15 cellular contexts compared by ENCODE assay signal in genomic region chr7:24905996-24906770, GRCh38.
DNase-seq lines count a peak whose midpoint lies in the region; ATAC-seq and TF ChIP-seq lines count a peak whose summit lies in the region.
"Had no signal": no experiment of that assay in that cellular context is flagged by ENCODE, and none has a peak within 500 bp of the region (broad histone marks: within the 10 kb centered on the region; RNA-seq: fewer than 3 reads in every experiment).

No MANE protein-coding gene starts in this region.

- H3K27me3 Mint-ChIP-seq in activated T-cell treated with anti-CD3 and anti-CD28 coated beads, Interleukin-2, amount 50 U/mL, for 4 hours (ENCODE audit: low read depth): no peaks in the 10 kb centered on the region
- no peaks in the 10 kb centered on the region for H3K27me3 Mint-ChIP-seq in activated naive CD8-positive, alpha-beta T cell treated with anti-CD3 and anti-CD28 coated beads, Interleukin-2, amount 50 U/mL, for 24 hours
- no peaks in the 10 kb centered on the region for H3K27me3 Mint-ChIP-seq in glutamatergic neuron (ENCODE audit: unreplicated experiment)
- H3K27me3 Mint-ChIP-seq: dendritic cell treated with granulocyte-macrophage colony-stimulating factor and Interleukin-4, amounts not matched to agents 40 ng/mL and 50 ng/mL, for 4 days had no signal

- WGBS in mesendoderm (ENCODE audit: extremely low coverage, insufficient coverage, low lambda C conversion rate): no CpG with 5 or more reads among the region's 4 CpGs
- 86 to 96% methylated on average over 2 to 4 of the region's 4 CpGs for WGBS in gastroesophageal sphincter (ENCODE audit: low coverage in 1 of 2), 2 donors

- H3K4me1 ChIP-seq in mesendoderm (ENCODE audit: control insufficient read depth, low read depth, low read length): peaks cover 4% of the 10 kb centered on the region
- no peaks in the 10 kb centered on the region for H3K4me1 ChIP-seq in gastroesophageal sphincter
- H3K4me1 ChIP-seq: uterus had no signal

- H3K18ac ChIP-seq in mesendoderm (ENCODE audit: low read length): no peak overlapping the region

- H3K27ac Mint-ChIP-seq in activated naive CD8-positive, alpha-beta T cell treated with anti-CD3 and anti-CD28 coated beads, Interleukin-2, amount 50 U/mL, for 24 hours: no peak overlapping the region
- no peak overlapping the region for H3K27ac Mint-ChIP-seq in glutamatergic neuron (ENCODE audit: unreplicated experiment)
- H3K27ac Mint-ChIP-seq: dendritic cell treated with granulocyte-macrophage colony-stimulating factor and Interleukin-4, amounts not matched to agents 40 ng/mL and 50 ng/mL, for 4 days had no signal

- H2AK5ac ChIP-seq in mesendoderm (ENCODE audit: low read length): no peak overlapping the region

- peaks cover 2% of the 10 kb centered on the region for H3K79me1 ChIP-seq in mesendoderm (ENCODE audit: low read length)

- H3K9me3 ChIP-seq in gastroesophageal sphincter: no peaks in the 10 kb centered on the region
- H3K9me3 ChIP-seq: adrenal gland, Peyer's patch, uterus had no signal

- no peak for DNase-seq in activated T-cell treated with anti-CD3 and anti-CD28 coated beads, Interleukin-2, amount 50 U/mL, for 4 hours
- DNase-seq in activated T-cell treated with anti-CD3 and anti-CD28 coated beads for 4 hours (no peak), M059J (ENCODE audit: low read depth) (peak; percentile 88), mesendoderm (peak; percentile 42), glutamatergic neuron (no peak)
- peak; percentile 42 for DNase-seq in activated naive CD8-positive, alpha-beta T cell treated with anti-CD3 and anti-CD28 coated beads, Interleukin-2, amount 50 U/mL, for 24 hours
- DNase-seq: ACHN; adrenal gland; NCI-H1105 treated with DMSO at 0.1 percent for 48 hours; Peyer's patch; stimulated activated naive CD4-positive, alpha-beta T cell; uterus had no signal

- H3K4me3 ChIP-seq in mesendoderm (ENCODE audit: low read length): no peak overlapping the region
- H3K4me3 ChIP-seq in gastroesophageal sphincter: no peak overlapping the region
- H3K4me3 ChIP-seq: adrenal gland, Peyer's patch, uterus had no signal

- H3K4ac ChIP-seq in mesendoderm (ENCODE audit: low read depth, low read length): no peak overlapping the region

- no peak overlapping the region for H3K9ac ChIP-seq in mesendoderm (ENCODE audit: low read length)

- H2BK5ac ChIP-seq in mesendoderm (ENCODE audit: low read length): no peak overlapping the region

- no peak overlapping the region for H4K8ac ChIP-seq in mesendoderm (ENCODE audit: low read depth, low read length)

- H3K4me1 Mint-ChIP-seq in activated T-cell treated with anti-CD3 and anti-CD28 coated beads, Interleukin-2, amount 50 U/mL, for 4 hours (ENCODE audit: low read depth): peaks cover 19% of the 10 kb centered on the region
- peaks cover 13% of the 10 kb centered on the region for H3K4me1 Mint-ChIP-seq in activated naive CD8-positive, alpha-beta T cell treated with anti-CD3 and anti-CD28 coated beads, Interleukin-2, amount 50 U/mL, for 24 hours
- peaks cover 4% of the 10 kb centered on the region for H3K4me1 Mint-ChIP-seq in glutamatergic neuron (ENCODE audit: low read depth, unreplicated experiment)

- TF ChIP-seq CTCF in gastroesophageal sphincter (IDR thresholded peaks at IDR 0.05) (no peak), glutamatergic neuron (IDR thresholded peaks at IDR 0.05; ENCODE audit: partially characterized antibody, unreplicated experiment) (no peak)

- H2BK15ac ChIP-seq in mesendoderm (replicated peaks; ENCODE audit: low read depth): no peak overlapping the region

- no peaks in the 10 kb centered on the region for H3K27me3 ChIP-seq in mesendoderm (ENCODE audit: insufficient read depth, low read length, poor library complexity)
- no peaks in the 10 kb centered on the region for H3K27me3 ChIP-seq in gastroesophageal sphincter
- H3K27me3 ChIP-seq: adrenal gland, Peyer's patch, uterus had no signal

- no peak overlapping the region for H3K56ac ChIP-seq in mesendoderm (ENCODE audit: low read length)

- H2BK120ac ChIP-seq in mesendoderm (ENCODE audit: low read depth, low read length): no peak overlapping the region

- H3K79me2 ChIP-seq in mesendoderm (ENCODE audit: control insufficient read depth, insufficient read depth, low read length): no peaks in the 10 kb centered on the region

- H3K9me3 Mint-ChIP-seq in activated T-cell treated with anti-CD3 and anti-CD28 coated beads, Interleukin-2, amount 50 U/mL, for 4 hours: no peaks in the 10 kb centered on the region
- peaks cover 4% of the 10 kb centered on the region for H3K9me3 Mint-ChIP-seq in activated naive CD8-positive, alpha-beta T cell treated with anti-CD3 and anti-CD28 coated beads, Interleukin-2, amount 50 U/mL, for 24 hours
- H3K9me3 Mint-ChIP-seq in glutamatergic neuron (ENCODE audit: unreplicated experiment): no peaks in the 10 kb centered on the region
- H3K9me3 Mint-ChIP-seq: dendritic cell treated with granulocyte-macrophage colony-stimulating factor and Interleukin-4, amounts not matched to agents 40 ng/mL and 50 ng/mL, for 4 days had no signal

- TF ChIP-seq POLR2A in gastroesophageal sphincter (IDR thresholded peaks at IDR 0.05): no peak

- TF ChIP-seq EP300 in gastroesophageal sphincter (IDR thresholded peaks at IDR 0.05): no peak

- H3K27ac ChIP-seq in mesendoderm (ENCODE audit: low read depth, low read length) (no peak overlapping the region), gastroesophageal sphincter (no peak overlapping the region)
- H3K27ac ChIP-seq: adrenal gland, uterus had no signal

- H3K4me2 ChIP-seq in mesendoderm (ENCODE audit: low read length): no peak overlapping the region

- H3K4me3 Mint-ChIP-seq in activated T-cell treated with anti-CD3 and anti-CD28 coated beads, Interleukin-2, amount 50 U/mL, for 4 hours: peak overlapping the region; percentile 51
- H3K4me3 Mint-ChIP-seq in activated naive CD8-positive, alpha-beta T cell treated with anti-CD3 and anti-CD28 coated beads, Interleukin-2, amount 50 U/mL, for 24 hours: no peak overlapping the region
- no peak overlapping the region for H3K4me3 Mint-ChIP-seq in glutamatergic neuron (ENCODE audit: unreplicated experiment)
- H3K4me3 Mint-ChIP-seq: dendritic cell treated with granulocyte-macrophage colony-stimulating factor and Interleukin-4, amounts not matched to agents 40 ng/mL and 50 ng/mL, for 4 days had no signal

- ATAC-seq in activated T-cell treated with anti-CD3 and anti-CD28 coated beads, Interleukin-2, amount 50 U/mL, for 4 hours: no peak
- peak; percentile 57 for ATAC-seq in activated naive CD8-positive, alpha-beta T cell treated with anti-CD3 and anti-CD28 coated beads, Interleukin-2, amount 50 U/mL, for 24 hours
- no peak for ATAC-seq in gastroesophageal sphincter
- no peak for ATAC-seq in GM18861 (IDR thresholded peaks at IDR 0.05; ENCODE audit: unreplicated experiment)

- peaks cover 10% of the 10 kb centered on the region for H3K36me3 Mint-ChIP-seq in activated T-cell treated with anti-CD3 and anti-CD28 coated beads, Interleukin-2, amount 50 U/mL, for 4 hours (ENCODE audit: insufficient read depth)
- H3K36me3 Mint-ChIP-seq in activated naive CD8-positive, alpha-beta T cell treated with anti-CD3 and anti-CD28 coated beads, Interleukin-2, amount 50 U/mL, for 24 hours (ENCODE audit: low read depth): peaks cover 27% of the 10 kb centered on the region
- H3K36me3 Mint-ChIP-seq in glutamatergic neuron (ENCODE audit: unreplicated experiment): no peaks in the 10 kb centered on the region

- no peak overlapping the region for H3K23ac ChIP-seq in mesendoderm (ENCODE audit: low read length)

- H4K5ac ChIP-seq in mesendoderm (ENCODE audit: low read length): no peak overlapping the region

- H3K36me3 ChIP-seq in mesendoderm (ENCODE audit: control insufficient read depth, insufficient read depth, low read length): no peaks in the 10 kb centered on the region
- H3K36me3 ChIP-seq in gastroesophageal sphincter: no peaks in the 10 kb centered on the region
- H3K36me3 ChIP-seq: adrenal gland, Peyer's patch, uterus had no signal

Comparison
In these comparisons a context has a peak if more than half of its experiments do, and no peak if none do; other contexts are left out.
1. DNase-seq: peak in M059J (single experiment), activated naive CD8-positive, alpha-beta T cell treated with anti-CD3 and anti-CD28 coated beads, Interleukin-2, amount 50 U/mL, for 24 hours (single experiment) and mesendoderm (single experiment); none in activated T-cell treated with anti-CD3 and anti-CD28 coated beads, Interleukin-2, amount 50 U/mL, for 4 hours (single experiment), activated T-cell treated with anti-CD3 and anti-CD28 coated beads for 4 hours (single experiment) and glutamatergic neuron (single experiment).